Comparison of ENCODE assay signal across 36 cellular contexts in genomic region chr9:73911814-73912213, GRCh38.
"Had no signal": no experiment of that assay in that cellular context is flagged by ENCODE, and none has a peak within 500 bp of the region (broad histone marks: within the 10 kb centered on the region; RNA-seq: fewer than 3 reads in every experiment).

No MANE protein-coding gene starts in this region.

- H3K36me3 ChIP-seq: ascending aorta, breast epithelium, MG63 had no signal

- H3K9me3 ChIP-seq: ascending aorta, body of pancreas, breast epithelium, MG63 had no signal

- H3K27ac ChIP-seq: ascending aorta, body of pancreas, breast epithelium, PC-9, RWPE1, VCaP had no signal

- H3K4me1 ChIP-seq: ascending aorta, body of pancreas, breast epithelium had no signal

- DNase-seq: activated B cell treated with CpG ODN at 0.5 μM for 24 hours; activated CD4-positive, alpha-beta memory T cell treated with anti-CD3 and anti-CD28 coated beads, Interleukin-2, amount 10 ng/mL, durations not matched to agents 7 days and 5 days; activated CD4-positive, alpha-beta T cell treated with anti-CD3 and anti-CD28 coated beads for 1 hour; activated CD4-positive, alpha-beta T cell treated with anti-CD3 and anti-CD28 coated beads for 48 hours; activated effector memory CD4-positive, alpha-beta T cell treated with anti-CD3 and anti-CD28 coated beads, Interleukin-2, amount 50 U/mL, for 16 hours; activated naive CD4-positive, alpha-beta T cell; activated naive CD4-positive, alpha-beta T cell treated with anti-CD3 and anti-CD28 coated beads, Interleukin-2, amount 50 U/mL, for 16 hours; activated naive CD8-positive, alpha-beta T cell treated with anti-CD3 and anti-CD28 coated beads for 36 hours; activated T-cell treated with anti-CD3 and anti-CD28 coated beads, Interleukin-2, amount 50 U/mL, for 1 hour; activated T-cell treated with anti-CD3 and anti-CD28 coated beads, Interleukin-2, amount 50 U/mL, for 72 hours; amygdala; body of pancreas; cerebellar nuclear complex; Kasumi-1; KG1; MG63; NCI-H1092; NCI-H1436 treated with DMSO at 0.1 percent for 48 hours; NCI-H187; NCI-H2029 treated with DMSO at 0.1 percent for 48 hours; NCI-H2107; NCI-H2171; NCI-H510A; NCI-H526; NCI-H774; PC-9; SIG-M5; T-cell; T-helper 17 cell had no signal

- H2AFZ ChIP-seq: PC-9 had no signal

- H3K27me3 ChIP-seq: ascending aorta, breast epithelium, MG63 had no signal

- H3K4me3 ChIP-seq: ascending aorta, body of pancreas, breast epithelium, MG63, PC-9 had no signal

- ATAC-seq: activated T-cell treated with anti-CD3 and anti-CD28 coated beads, Interleukin-2, amount 50 U/mL, for 72 hours; activated T-helper 17 cell treated with anti-CD3 and anti-CD28 coated beads, Interleukin-2, amount 50 U/mL, for 72 hours; body of pancreas; Right ventricle myocardium inferior; SK-N-SH treated with all-trans-retinoic acid at 6 μM for 48 hours; T-cell; T-helper 17 cell had no signal

- H3K4me2 ChIP-seq: PC-9 had no signal
